ENCODE assay signal across 12 cellular contexts in genomic region chr1:1826356-1827088, GRCh38. TPM values are rescaled to one million over a fixed set of nuclear protein-coding genes. Genes with fewer than 3 reads are reported as not detected.
DNase-seq lines count a peak whose midpoint lies in the region; ATAC-seq and TF ChIP-seq lines count a peak whose summit lies in the region.
"Had no signal": no experiment of that assay in that cellular context is flagged by ENCODE, and none has a peak within 500 bp of the region (broad histone marks: within the 10 kb centered on the region; RNA-seq: fewer than 3 reads in every experiment).

No MANE protein-coding gene starts in this region.

- no peaks in the 10 kb centered on the region for H3K4me1 ChIP-seq in PC-3 (ENCODE audit: insufficient read depth, low read length)
- H3K4me1 ChIP-seq in fibroblast of lung (ENCODE audit: control insufficient read depth, extremely low read depth, insufficient read depth, low read length), result peaks cover 9% of the 10 kb centered on the region
- peaks cover 16% of the 10 kb centered on the region for H3K4me1 ChIP-seq in vagina

- ATAC-seq in PC-3, result peak; percentile 59

- no peak overlapping the region for H3K4me2 ChIP-seq in PC-3 (ENCODE audit: low read length)
- H3K4me2 ChIP-seq in fibroblast of lung (ENCODE audit: extremely low read depth, insufficient read depth, low read length), result no peak overlapping the region

- no TSS peak for BruUV-seq in PC-3 (replicated peaks; lab: Mats Ljungman, UMichigan)

- no peaks in the 10 kb centered on the region for H3K9me3 Mint-ChIP-seq in activated CD4-positive, alpha-beta T cell treated with anti-CD3 and anti-CD28 coated beads, Interleukin-2, amount 10 ng/mL, durations not matched to agents 24 days and 14 days
- H3K9me3 Mint-ChIP-seq: activated B cell treated with CpG ODN at 0.5 μM for 24 hours had no signal

- intact Hi-C loops in activated CD4-positive, alpha-beta T cell treated with anti-CD3 and anti-CD28 coated beads, Interleukin-2, amount 10 ng/mL, durations not matched to agents 24 days and 14 days (cut with micrococcal nuclease), result no loop called here
- intact Hi-C loops in PC-3 (cut with micrococcal nuclease), result no loop called here
- intact Hi-C loops in vagina (cut with DNase I), result no loop called here

- H4K20me1 ChIP-seq in PC-3 (ENCODE audit: low read length), result peaks cover 18% of the 10 kb centered on the region
- H4K20me1 ChIP-seq in fibroblast of lung (ENCODE audit: control insufficient read depth, extremely low read depth, insufficient read depth, low read length), result no peaks in the 10 kb centered on the region

- TF ChIP-seq CTCF in PC-3 (conservative IDR thresholded peaks at IDR 0.05; ENCODE audit: low read depth, low read length) (no peak), fibroblast of lung (conservative IDR thresholded peaks at IDR 0.05 in 1 of 2, IDR thresholded peaks at IDR 0.05 in 1 of 2; ENCODE audit: low read depth in 1 of 2, low read length in 2 of 2) (no peak), retinal pigment epithelial cell (conservative IDR thresholded peaks at IDR 0.05; ENCODE audit: low read depth, low read length) (no peak), vagina (IDR thresholded peaks at IDR 0.05) (no peak)

- peaks cover 42% of the 10 kb centered on the region for H3K79me2 ChIP-seq in PC-3 (ENCODE audit: low read length)
- peaks cover 75% of the 10 kb centered on the region for H3K79me2 ChIP-seq in fibroblast of lung (ENCODE audit: control insufficient read depth, insufficient read depth, low read length)

- peak overlapping the region; percentile 16 for H3K27ac Mint-ChIP-seq in activated CD4-positive, alpha-beta T cell treated with anti-CD3 and anti-CD28 coated beads, Interleukin-2, amount 10 ng/mL, durations not matched to agents 24 days and 14 days

- no peaks in the 10 kb centered on the region for H3F3A ChIP-seq in PC-3 (ENCODE audit: low read length, unreplicated experiment)

- H2AFZ ChIP-seq in PC-3 (ENCODE audit: low read length) (no peak overlapping the region), fibroblast of lung (ENCODE audit: low read length) (no peak overlapping the region)

- H3K9me3 ChIP-seq in PC-3 (ENCODE audit: low read length), result no peaks in the 10 kb centered on the region
- H3K9me3 ChIP-seq in fibroblast of lung (ENCODE audit: control insufficient read depth, insufficient read depth, low read depth, low read length), result no peaks in the 10 kb centered on the region
- H3K9me3 ChIP-seq in vagina, result no peaks in the 10 kb centered on the region

- H3K4me1 Mint-ChIP-seq in activated CD4-positive, alpha-beta T cell treated with anti-CD3 and anti-CD28 coated beads, Interleukin-2, amount 10 ng/mL, durations not matched to agents 24 days and 14 days, result peaks cover 24% of the 10 kb centered on the region

- CTCF ChIA-PET in PC-3 (lab: Charles Lee), result no interaction called here

- no peak for TF ChIP-seq POLR2A in vagina (IDR thresholded peaks at IDR 0.05)

- H3K36me3 Mint-ChIP-seq in activated CD4-positive, alpha-beta T cell treated with anti-CD3 and anti-CD28 coated beads, Interleukin-2, amount 10 ng/mL, durations not matched to agents 24 days and 14 days (ENCODE audit: low read depth), result peaks cover 30% of the 10 kb centered on the region

- no peak for DNase-seq in activated CD4-positive, alpha-beta T cell treated with anti-CD3 and anti-CD28 coated beads, Interleukin-2, amount 10 ng/mL, durations not matched to agents 24 days and 14 days
- no peak for DNase-seq in activated CD4-positive, alpha-beta T cell treated with anti-CD3 and anti-CD28 coated beads, Interleukin-2, amount 50 U/mL, for 1 hour
- DNase-seq in PC-3 (no peak), fibroblast of lung (ENCODE audit: low read depth in 2 of 2) (peak in 1 of 2 donors; percentile 39), retinal pigment epithelial cell (ENCODE audit: low read depth) (peak; percentile 89), vagina (ENCODE audit: extremely low spot score in 2 of 2) (no peak), SHP77 treated with DMSO at 0.1 percent for 48 hours (lab: John Stamatoyannopoulos, UW) (no peak), NCI-H1694 treated with DMSO at 0.1 percent for 48 hours (lab: John Stamatoyannopoulos, UW) (no peak)
- DNase-seq: activated B cell treated with CpG ODN at 0.5 μM for 24 hours, erythroblast, NCI-H187 treated with DMSO at 0.1 percent for 48 hours, right cardiac atrium had no signal

- H3K9ac ChIP-seq in PC-3 (ENCODE audit: low read length), result no peak overlapping the region
- no peak overlapping the region for H3K9ac ChIP-seq in fibroblast of lung (ENCODE audit: insufficient read depth, low read length)

- H3K4me3 ChIP-seq in PC-3 (ENCODE audit: low read length), result no peak overlapping the region
- no peak overlapping the region for H3K4me3 ChIP-seq in fibroblast of lung (replicated peaks in 1 of 4; ENCODE audit: control extremely low read depth in 1 of 4, insufficient read depth in 1 of 4, low read depth in 3 of 4, low read length in 4 of 4)
- H3K4me3 ChIP-seq in retinal pigment epithelial cell (ENCODE audit: low read length), result no peak overlapping the region
- no peak overlapping the region for H3K4me3 ChIP-seq in vagina

- H3K27me3 ChIP-seq in PC-3 (ENCODE audit: low read length) (no peaks in the 10 kb centered on the region), fibroblast of lung (ENCODE audit: control insufficient read depth, insufficient read depth, low read length) (no peaks in the 10 kb centered on the region), vagina (no peaks in the 10 kb centered on the region)

- POLR2A ChIA-PET in PC-3 (lab: Charles Lee; ENCODE audit: unreplicated experiment), result no interaction called here

- peaks cover 47% of the 10 kb centered on the region for H3K36me3 ChIP-seq in PC-3 (ENCODE audit: low read depth, low read length)
- peaks cover 8% of the 10 kb centered on the region for H3K36me3 ChIP-seq in fibroblast of lung (ENCODE audit: control insufficient read depth, insufficient read depth, low read length)
- peaks cover 0 to 19% of the 10 kb centered on the region in 2 donors for H3K36me3 ChIP-seq in vagina

- no peaks in the 10 kb centered on the region for H3K27me3 Mint-ChIP-seq in activated CD4-positive, alpha-beta T cell treated with anti-CD3 and anti-CD28 coated beads, Interleukin-2, amount 10 ng/mL, durations not matched to agents 24 days and 14 days
- H3K27me3 Mint-ChIP-seq: activated B cell treated with CpG ODN at 0.5 μM for 24 hours had no signal

- no peak overlapping the region for H3K4me3 Mint-ChIP-seq in activated CD4-positive, alpha-beta T cell treated with anti-CD3 and anti-CD28 coated beads, Interleukin-2, amount 10 ng/mL, durations not matched to agents 24 days and 14 days
- H3K4me3 Mint-ChIP-seq: activated B cell treated with CpG ODN at 0.5 μM for 24 hours had no signal

- no peak overlapping the region for H3K27ac ChIP-seq in PC-3 (ENCODE audit: low read length)
- H3K27ac ChIP-seq in fibroblast of lung (ENCODE audit: insufficient read depth, low read length), result peak overlapping the region; percentile 0
- no peak overlapping the region for H3K27ac ChIP-seq in vagina

- no peaks in the 10 kb centered on the region for H3K9me2 ChIP-seq in PC-3 (replicated peaks; ENCODE audit: low read length)

RNA-seq across cellular contexts. Expression of gene NADK, which starts 48.3 kb away (rescaled TPM):
- total RNA-seq in activated CD4-positive, alpha-beta T cell treated with anti-CD3 and anti-CD28 coated beads, Interleukin-2, amount 10 ng/mL, durations not matched to agents 24 days and 14 days, result 91.3 and 94.5 TPM in 2 replicates
- total RNA-seq in PC-3 (2014; rRNA removed) (130 and 165 TPM in 2 replicates), fibroblast of lung (25.7 and 35.0 TPM in 2 replicates), vagina (90.1 TPM)
- polyA plus RNA-seq in fibroblast of lung, result 32.7 and 40.2 TPM in 2 replicates
- polyA plus RNA-seq in fibroblast of lung (2012), result 26.4 and 37.7 TPM in 2 replicates
- 35.5 and 71.6 TPM in 2 replicates for polyA minus RNA-seq in fibroblast of lung (ENCODE audit: low replicate concordance)
